In genomic region chr7:105521731-105522458, GRCh38 we compare ENCODE assay signal across 8 cellular contexts. TPM values are rescaled to one million over a fixed set of nuclear protein-coding genes. Genes with fewer than 3 reads are reported as not detected.
A peak's percentile ranks its signal among the peaks of the same experiment; 100 is the strongest.
DNase-seq lines count a peak whose midpoint lies in the region; ATAC-seq and TF ChIP-seq lines count a peak whose summit lies in the region.

PUS7 (minus strand) TSS chr7:105522271; CDS start chr7:105508512, 13,759 bp downstream.

- H3K4me1 Mint-ChIP-seq in activated CD8-positive, alpha-beta memory T cell treated with anti-CD3 and anti-CD28 coated beads, Interleukin-2, amount 10 ng/mL, durations not matched to agents 7 days and 5 days, result peaks cover 25% of the 10 kb centered on the region
- H3K4me1 Mint-ChIP-seq in endodermal cell (peaks cover 7% of the 10 kb centered on the region), mesothelial cell of epicardium (peaks cover 9% of the 10 kb centered on the region)

- peaks cover 11% of the 10 kb centered on the region for H3K36me3 ChIP-seq in endodermal cell (ENCODE audit: control insufficient read depth, insufficient read depth, low read length)

- H3K9me3 Mint-ChIP-seq in activated CD8-positive, alpha-beta memory T cell treated with anti-CD3 and anti-CD28 coated beads, Interleukin-2, amount 10 ng/mL, durations not matched to agents 7 days and 5 days (ENCODE audit: low read depth), result no peaks in the 10 kb centered on the region
- H3K9me3 Mint-ChIP-seq in endodermal cell, result peaks cover 9% of the 10 kb centered on the region
- peaks cover 3% of the 10 kb centered on the region for H3K9me3 Mint-ChIP-seq in mesothelial cell of epicardium

- CTCF ChIA-PET in activated CD8-positive, alpha-beta memory T cell treated with anti-CD3 and anti-CD28 coated beads, Interleukin-2, amount 10 ng/mL, durations not matched to agents 7 days and 5 days (lab: Charles Lee), result interaction anchor here (2.1 kb wide), 1 partner anchor 10 kb away, joined by 7 read pairs; the partner anchor contains the start of gene RINT1

- WGBS in endodermal cell (ENCODE audit: insufficient coverage in 1 of 2, insufficient read length in 1 of 2), 2 experiments, result 0 to 2% methylated on average over 33 to 96 of the region's 96 CpGs

- peak; percentile 81 for ATAC-seq in GM19468 (IDR thresholded peaks at IDR 0.05; ENCODE audit: extremely low read depth, unreplicated experiment)
- ATAC-seq in activated CD8-positive, alpha-beta memory T cell treated with anti-CD3 and anti-CD28 coated beads, Interleukin-2, amount 10 ng/mL, durations not matched to agents 7 days and 5 days, result peak; percentile 93

- H3K4me3 Mint-ChIP-seq in activated CD8-positive, alpha-beta memory T cell treated with anti-CD3 and anti-CD28 coated beads, Interleukin-2, amount 10 ng/mL, durations not matched to agents 7 days and 5 days, result peak within 1 kb of the TSS; percentile 90
- H3K4me3 Mint-ChIP-seq in endodermal cell, result peak within 1 kb of the TSS; percentile 94
- H3K4me3 Mint-ChIP-seq in mesothelial cell of epicardium, result peak within 1 kb of the TSS; percentile 98

- H3K27me3 ChIP-seq in endodermal cell (ENCODE audit: control insufficient read depth, insufficient read depth, low read length, poor library complexity, severe bottlenecking), result no peaks in the 10 kb centered on the region

- peaks cover 14% of the 10 kb centered on the region for H3K36me3 Mint-ChIP-seq in activated CD8-positive, alpha-beta memory T cell treated with anti-CD3 and anti-CD28 coated beads, Interleukin-2, amount 10 ng/mL, durations not matched to agents 7 days and 5 days
- H3K36me3 Mint-ChIP-seq in endodermal cell (ENCODE audit: low read depth) (peaks cover 14% of the 10 kb centered on the region), mesothelial cell of epicardium (no peaks in the 10 kb centered on the region)

- H3K4me1 ChIP-seq in endodermal cell (ENCODE audit: control insufficient read depth, insufficient read depth, low read length), result no peaks in the 10 kb centered on the region

- peaks cover 7% of the 10 kb centered on the region for H3K9me3 ChIP-seq in endodermal cell (ENCODE audit: control insufficient read depth, low read length)

- H3K27ac Mint-ChIP-seq in activated CD8-positive, alpha-beta memory T cell treated with anti-CD3 and anti-CD28 coated beads, Interleukin-2, amount 10 ng/mL, durations not matched to agents 7 days and 5 days, result peak within 1 kb of the TSS; percentile 87
- H3K27ac Mint-ChIP-seq in endodermal cell, result peak within 1 kb of the TSS; percentile 98
- H3K27ac Mint-ChIP-seq in mesothelial cell of epicardium, result peak within 1 kb of the TSS; percentile 97

- TF ChIP-seq CTCF in endodermal cell (conservative IDR thresholded peaks at IDR 0.05) (no peak), mesothelial cell of epicardium (IDR thresholded peaks at IDR 0.05; ENCODE audit: unreplicated experiment) (no peak)

- peak within 1 kb of the TSS; percentile 95 for H3K4me3 ChIP-seq in endodermal cell (ENCODE audit: low read length)

- H3K9ac ChIP-seq in endodermal cell (ENCODE audit: extremely low read depth, low read length, poor library complexity, severe bottlenecking), result peak within 1 kb of the TSS; percentile 75

- H3K27me3 Mint-ChIP-seq in activated CD8-positive, alpha-beta memory T cell treated with anti-CD3 and anti-CD28 coated beads, Interleukin-2, amount 10 ng/mL, durations not matched to agents 7 days and 5 days, result no peaks in the 10 kb centered on the region
- no peaks in the 10 kb centered on the region for H3K27me3 Mint-ChIP-seq in endodermal cell (ENCODE audit: insufficient read depth)
- no peaks in the 10 kb centered on the region for H3K27me3 Mint-ChIP-seq in mesothelial cell of epicardium (ENCODE audit: low read depth)

- H3K27ac ChIP-seq in endodermal cell (ENCODE audit: low read depth, low read length), result peak within 1 kb of the TSS; percentile 84

- DNase-seq in COLO668 (lab: John Stamatoyannopoulos, UW; ENCODE audit: unreplicated experiment), result peak; percentile 96
- DNase-seq in HS-5 (ENCODE audit: low read depth), result peak; percentile 40
- DNase-seq in NOMO-1 (lab: John Stamatoyannopoulos, UW; ENCODE audit: unreplicated experiment in 2 of 2), result peak; percentile 37 to 61
- DNase-seq in activated CD8-positive, alpha-beta memory T cell treated with anti-CD3 and anti-CD28 coated beads, Interleukin-2, amount 10 ng/mL, durations not matched to agents 7 days and 5 days, result peak; percentile 88
- DNase-seq in endodermal cell, result peak; percentile 96
- DNase-seq in mesothelial cell of epicardium (ENCODE audit: low spot score in 2 of 2, unreplicated experiment in 2 of 2), result peak; percentile 77 to 84
- peak; percentile 57 to 69 for DNase-seq in stimulated activated CD8-positive, alpha-beta memory T cell treated with anti-CD3 and anti-CD28 coated beads, Interleukin-15, amount 100 ng/mL, for 4 hours (ENCODE audit: low read depth in 2 of 2)

RNA-seq across cellular contexts. Expression of gene PUS7, which starts in this region (rescaled TPM):
- total RNA-seq in activated CD8-positive, alpha-beta memory T cell treated with anti-CD3 and anti-CD28 coated beads, Interleukin-2, amount 10 ng/mL, durations not matched to agents 7 days and 5 days, result 10 to 100 TPM; 13.1 to 19.4 TPM
- total RNA-seq in endodermal cell, result 10 to 100 TPM; 30.0 to 38.7 TPM
- polyA plus RNA-seq in endodermal cell (2013, experiment 1 of 2), result 15.0 TPM
- polyA plus RNA-seq in endodermal cell (2013, experiment 2 of 2), result 14.7 TPM
- 15.5 to 20.0 TPM (median 16.9 TPM) in 3 replicates for total RNA-seq in mesothelial cell of epicardium

Comparison
In these comparisons a context has a peak if more than half of its experiments do, and no peak if none do; other contexts are left out.
1. Peak in every context shown above with its lines: DNase-seq, ATAC-seq, H3K4me3 ChIP-seq and H3K27ac ChIP-seq.
2. DNase-seq: peak in every context shown above with its lines; median percentile 96 in COLO668; 96 in endodermal cell; 88 in activated CD8-positive, alpha-beta memory T cell treated with anti-CD3 and anti-CD28 coated beads, Interleukin-2, amount 10 ng/mL, durations not matched to agents 7 days and 5 days; 80 in mesothelial cell of epicardium; 63 in stimulated activated CD8-positive, alpha-beta memory T cell treated with anti-CD3 and anti-CD28 coated beads, Interleukin-15, amount 100 ng/mL, for 4 hours; 49 in NOMO-1; 40 in HS-5.